1 cellular context compared by ENCODE assay signal in genomic region chr2:189125195-189125594, GRCh38.
TF ChIP-seq lines count a peak whose summit lies in the region.

No MANE protein-coding gene starts in this region.

TF ChIP-seq in HepG2, 621 proteins besides CTCF, POLR2A, EP300 and RAD21:
- TF ChIP-seq TCF7 (IDR thresholded peaks at IDR 0.05; ENCODE audit: low read depth), result no peak
- TF ChIP-seq THYN1 (CRISPR knock-in tag; IDR thresholded peaks at IDR 0.05; ENCODE audit: borderline replicate concordance, low read depth), result no peak
- TF ChIP-seq MAFF (IDR thresholded peaks at IDR 0.05; ENCODE audit: low read depth, low read length), result peak; percentile 42; the same call in 1 of the 2 replicates
- TF ChIP-seq MAFK (conservative IDR thresholded peaks at IDR 0.05 in 1 of 2, IDR thresholded peaks at IDR 0.05 in 1 of 2; ENCODE audit: low read length in 2 of 2), result peak; percentile 58 to 70
